In genomic region chr1:228284521-228284920, GRCh38 we compare ENCODE assay signal across 19 cellular contexts.
DNase-seq lines count a peak whose midpoint lies in the region; ATAC-seq, FAIRE-seq and TF ChIP-seq lines count a peak whose summit lies in the region.
"Had no signal": no experiment of that assay in that cellular context is flagged by ENCODE, and none has a peak within 500 bp of the region (broad histone marks: within the 10 kb centered on the region; RNA-seq: fewer than 3 reads in every experiment).

No MANE protein-coding gene starts in this region.

- FAIRE-seq in K562 (lab: Jason Lieb, UNC): peak; percentile 54
- FAIRE-seq: A549, GM12878, GM18507, H54 had no signal

- TF ChIP-seq RAD21 in K562 (CRISPR knock-in tag; conservative IDR thresholded peaks at IDR 0.05 in 1 of 2, IDR thresholded peaks at IDR 0.05 in 1 of 2): no peak

- H3K9ac ChIP-seq in K562 (ENCODE audit: insufficient read depth in 1 of 2, low read depth in 2 of 2, low read length in 2 of 2): no peak overlapping the region
- H3K9ac ChIP-seq: GM23248 had no signal

- CTCF ChIA-PET in K562 (lab: Yijun Ruan, JAX; ENCODE audit: low intra/inter-chr PET ratio): no interaction called here

- intact Hi-C loops in cardiac septum (cut with DNase I) (no loop called here), left ventricle myocardium superior (cut with micrococcal nuclease) (no loop called here), K562 (cut with micrococcal nuclease) (no loop called here), psoas muscle (cut with DNase I) (no loop called here)

- H3K9me3 ChIP-seq in K562 (replicated peaks; ENCODE audit: control insufficient read depth, insufficient read depth, low read depth, low read length) (no peaks in the 10 kb centered on the region), psoas muscle (no peaks in the 10 kb centered on the region), upper lobe of left lung (no peaks in the 10 kb centered on the region)
- H3K9me3 ChIP-seq: A549, BE2C had no signal

- no peak for TF ChIP-seq POLR2A in K562 (conservative IDR thresholded peaks at IDR 0.05)
- no peak for TF ChIP-seq POLR2A in upper lobe of left lung (IDR thresholded peaks at IDR 0.05)

- H3K36me3 Mint-ChIP-seq in endothelial cell (ENCODE audit: low read depth, unreplicated experiment): peaks cover 20% of the 10 kb centered on the region

- H3K36me3 ChIP-seq in K562 (ENCODE audit: control insufficient read depth, insufficient read depth, low read length) (no peaks in the 10 kb centered on the region), psoas muscle (ENCODE audit: insufficient read depth in 1 of 2, low read depth in 1 of 2) (peaks cover 4 to 98% of the 10 kb centered on the region in 2 donors), upper lobe of left lung (peaks cover 0 to 74% (median 23%) of the 10 kb centered on the region in 4 donors)
- H3K36me3 ChIP-seq: BE2C had no signal

- no peak for ATAC-seq in left ventricle myocardium superior
- ATAC-seq in K562: no peak
- ATAC-seq in psoas muscle: peak in 2 of 4 donors; percentile 0 to 10
- ATAC-seq in upper lobe of left lung (ENCODE audit: low FRiP score in 2 of 2): no peak
- ATAC-seq in HG03159 (IDR thresholded peaks at IDR 0.05; ENCODE audit: unreplicated experiment): no peak
- ATAC-seq: A549, GM12878, HCT116 had no signal

- H3K27ac ChIP-seq in K562 (ENCODE audit: extremely low read depth, low read depth, low read length) (no peak overlapping the region), psoas muscle (peak overlapping the region; percentile 78), upper lobe of left lung (no peak overlapping the region)
- H3K27ac ChIP-seq: A549, C4-2B, GM23248, HL-60 had no signal

- peak overlapping the region; percentile 13 for H3K27ac Mint-ChIP-seq in endothelial cell (ENCODE audit: unreplicated experiment)

- H3K4me1 ChIP-seq in K562 (replicated peaks in 1 of 2; ENCODE audit: control insufficient read depth in 2 of 2, insufficient read depth in 2 of 2, low read length in 2 of 2): peaks cover 0 to 47% of the 10 kb centered on the region in 2 experiments; a peak in 2 of 5 replicates
- H3K4me1 ChIP-seq in psoas muscle: peaks cover 13% of the 10 kb centered on the region
- no peaks in the 10 kb centered on the region for H3K4me1 ChIP-seq in upper lobe of left lung
- H3K4me1 ChIP-seq: A549, BE2C had no signal

- DNase-seq in cardiac septum (ENCODE audit: low spot score): peak; percentile 44
- no peak for DNase-seq in left ventricle myocardium superior
- DNase-seq in K562 (ENCODE audit: extremely low read depth in 1 of 4, low spot score in 3 of 4): no peak
- DNase-seq in endothelial cell (ENCODE audit: low spot score): no peak
- DNase-seq in psoas muscle: peak; percentile 10 to 56
- DNase-seq in NCI-H2196 treated with DMSO at 0.1 percent for 48 hours (lab: John Stamatoyannopoulos, UW; ENCODE audit: unreplicated experiment): no peak
- no peak for DNase-seq in upper lobe of left lung
- DNase-seq: BE2C; CD4-positive, alpha-beta memory T cell; DMS79; GM23248 had no signal

- peaks cover 11% of the 10 kb centered on the region for H3K27me3 Mint-ChIP-seq in endothelial cell (ENCODE audit: unreplicated experiment)
- H3K27me3 Mint-ChIP-seq: CD4-positive, alpha-beta memory T cell had no signal

- H2AFZ ChIP-seq in K562 (ENCODE audit: low read depth, low read length): no peak overlapping the region
- H2AFZ ChIP-seq: GM23248 had no signal

- 28% methylated on average over 6 of the region's 6 CpGs for WGBS in K562 (ENCODE audit: insufficient coverage, low coverage, missing lambda C conversion rate)
- 38 to 48% (median 38%) methylated on average over 6 of the region's 6 CpGs for WGBS in psoas muscle, 3 donors
- WGBS in upper lobe of left lung, 2 donors: 80 to 81% methylated on average over 6 of the region's 6 CpGs

- no peak overlapping the region for H3K4me3 ChIP-seq in K562
- no peak overlapping the region for H3K4me3 ChIP-seq in psoas muscle
- no peak overlapping the region for H3K4me3 ChIP-seq in upper lobe of left lung
- H3K4me3 ChIP-seq: A549, GM12878, GM23248 had no signal

- H3K4me2 ChIP-seq in K562 (ENCODE audit: insufficient read depth, low read length): no peak overlapping the region
- H3K4me2 ChIP-seq: A549 had no signal

- H4K20me1 ChIP-seq in K562 (replicated peaks; ENCODE audit: control insufficient read depth, insufficient read depth, low read length): no peaks in the 10 kb centered on the region; the same call in 1 of the 2 replicates

- no peaks in the 10 kb centered on the region for H3K4me1 Mint-ChIP-seq in endothelial cell (ENCODE audit: unreplicated experiment)

- in situ Hi-C loops in K562 (cut with MboI): no loop called here

- BruUV-seq in K562 (replicated peaks; lab: Mats Ljungman, UMichigan): no TSS peak

- POLR2A ChIA-PET in K562 (lab: Yijun Ruan, JAX): interaction anchor here (1.0 kb wide), 1 partner anchor 9 kb away, joined by 3 read pairs; no protein-coding TSS in a partner anchor

- H3K79me2 ChIP-seq in K562 (ENCODE audit: control insufficient read depth, insufficient read depth, low read length): no peaks in the 10 kb centered on the region

- no peaks in the 10 kb centered on the region for H3K9me1 ChIP-seq in K562 (ENCODE audit: control insufficient read depth, insufficient read depth, low read length)

- no peak overlapping the region for H3K4me3 Mint-ChIP-seq in endothelial cell (ENCODE audit: unreplicated experiment)
- H3K4me3 Mint-ChIP-seq: CD4-positive, alpha-beta memory T cell had no signal

- no peak for TF ChIP-seq CTCF in K562 (IDR thresholded peaks at IDR 0.05 in 2 of 3, conservative IDR thresholded peaks at IDR 0.05 in 1 of 3; ENCODE audit: insufficient read depth in 2 of 3, low read depth in 1 of 3, low read length in 3 of 3)
- no peak for TF ChIP-seq CTCF in endothelial cell (IDR thresholded peaks at IDR 0.05; ENCODE audit: unreplicated experiment)
- no peak for TF ChIP-seq CTCF in psoas muscle (IDR thresholded peaks at IDR 0.05)
- TF ChIP-seq CTCF in upper lobe of left lung (IDR thresholded peaks at IDR 0.05): no peak

- H3K27me3 ChIP-seq in K562 (ENCODE audit: control insufficient read depth in 2 of 2, insufficient read depth in 2 of 2, low read length in 2 of 2) (peaks cover 27 to 35% of the 10 kb centered on the region in 2 experiments; a peak in 4 of 5 replicates), psoas muscle (ENCODE audit: insufficient read depth in 3 of 3, low read length in 2 of 3) (no peaks in the 10 kb centered on the region), upper lobe of left lung (no peaks in the 10 kb centered on the region)
- H3K27me3 ChIP-seq: BE2C had no signal

- TF ChIP-seq EP300 in K562 (IDR thresholded peaks at IDR 0.05; ENCODE audit: low read length): no peak
- TF ChIP-seq EP300 in upper lobe of left lung (IDR thresholded peaks at IDR 0.05): no peak

- H3K9me3 Mint-ChIP-seq in endothelial cell (ENCODE audit: unreplicated experiment): peaks cover 4% of the 10 kb centered on the region
- H3K9me3 Mint-ChIP-seq: CD4-positive, alpha-beta memory T cell had no signal

TF ChIP-seq in K562, 482 proteins besides CTCF, POLR2A, EP300 and RAD21:
- TF ChIP-seq ZNF655 (CRISPR knock-in tag; IDR thresholded peaks at IDR 0.05) (no peak), PKNOX1 (IDR thresholded peaks at IDR 0.05) (peak; percentile 79)

Comparison
In these comparisons a context has a peak if more than half of its experiments do, and no peak if none do; other contexts are left out.
1. DNase-seq: peak in cardiac septum (single experiment) and psoas muscle (2 of 2); none in left ventricle myocardium superior (single experiment), K562 (0 of 4), endothelial cell (single experiment), NCI-H2196 treated with DMSO at 0.1 percent for 48 hours (single experiment) and upper lobe of left lung (0 of 2).